9 cellular contexts compared by ENCODE assay signal in genomic region chr17:31696184-31696602, GRCh38.
A peak's percentile ranks its signal among the peaks of the same experiment; 100 is the strongest.
DNase-seq lines count a peak whose midpoint lies in the region; ATAC-seq and TF ChIP-seq lines count a peak whose summit lies in the region.
"Had no signal": no experiment of that assay in that cellular context is flagged by ENCODE, and none has a peak within 500 bp of the region (broad histone marks: within the 10 kb centered on the region; RNA-seq: fewer than 3 reads in every experiment).

No MANE protein-coding gene starts in this region.

- TF ChIP-seq CTCF in left ventricle myocardium inferior (IDR thresholded peaks at IDR 0.05; ENCODE audit: borderline replicate concordance): peak; percentile 51
- no peak for TF ChIP-seq CTCF in progenitor cell of endocrine pancreas (IDR thresholded peaks at IDR 0.05; ENCODE audit: unreplicated experiment)

- no peaks in the 10 kb centered on the region for H3K27me3 ChIP-seq in left ventricle myocardium inferior (ENCODE audit: low read depth)

- no peaks in the 10 kb centered on the region for H3K9me3 Mint-ChIP-seq in progenitor cell of endocrine pancreas (ENCODE audit: low read depth)

- H3K36me3 ChIP-seq in left ventricle myocardium inferior: no peaks in the 10 kb centered on the region

- ATAC-seq in HG03469 (IDR thresholded peaks at IDR 0.05; ENCODE audit: unreplicated experiment) (no peak), HG02852 (IDR thresholded peaks at IDR 0.05; ENCODE audit: unreplicated experiment) (no peak), GM19467 (IDR thresholded peaks at IDR 0.05; ENCODE audit: unreplicated experiment) (no peak)

- peaks cover 11% of the 10 kb centered on the region for H3K4me1 Mint-ChIP-seq in progenitor cell of endocrine pancreas (ENCODE audit: low read depth)

- peaks cover 60% of the 10 kb centered on the region for H3K4me1 ChIP-seq in left ventricle myocardium inferior

- peak overlapping the region; percentile 76 for H3K27ac Mint-ChIP-seq in progenitor cell of endocrine pancreas

- H3K9me3 ChIP-seq in left ventricle myocardium inferior (replicated peaks): no peaks in the 10 kb centered on the region

- H3K4me3 ChIP-seq in left ventricle myocardium inferior: peak overlapping the region; percentile 15

- intact Hi-C loops in left ventricle myocardium inferior (cut with micrococcal nuclease): loop anchor here (10.0 kb wide), 1 partner anchor 59 kb away; no protein-coding TSS in a partner anchor

- no peak overlapping the region for H3K4me3 Mint-ChIP-seq in progenitor cell of endocrine pancreas (ENCODE audit: low read depth)

- no peaks in the 10 kb centered on the region for H3K27me3 Mint-ChIP-seq in progenitor cell of endocrine pancreas

- DNase-seq in DMS 273 treated with DMSO at 0.1 percent for 48 hours (lab: John Stamatoyannopoulos, UW) (peak; percentile 37), anterior cingulate cortex (lab: John Stamatoyannopoulos, UW) (peak in 54 of 58 donors; percentile 5 to 79 (median 41)), left ventricle myocardium inferior (peak; percentile 88), progenitor cell of endocrine pancreas (ENCODE audit: low spot score, unreplicated experiment) (peak; percentile 24), GDM1 (lab: John Stamatoyannopoulos, UW) (no peak)

- no peaks in the 10 kb centered on the region for H3K36me3 Mint-ChIP-seq in progenitor cell of endocrine pancreas (ENCODE audit: insufficient read depth)

- H3K27ac ChIP-seq in left ventricle myocardium inferior (replicated peaks): peak overlapping the region; percentile 91
- H3K27ac ChIP-seq: epithelial cell of prostate had no signal
